In the genomic region with DNA sequence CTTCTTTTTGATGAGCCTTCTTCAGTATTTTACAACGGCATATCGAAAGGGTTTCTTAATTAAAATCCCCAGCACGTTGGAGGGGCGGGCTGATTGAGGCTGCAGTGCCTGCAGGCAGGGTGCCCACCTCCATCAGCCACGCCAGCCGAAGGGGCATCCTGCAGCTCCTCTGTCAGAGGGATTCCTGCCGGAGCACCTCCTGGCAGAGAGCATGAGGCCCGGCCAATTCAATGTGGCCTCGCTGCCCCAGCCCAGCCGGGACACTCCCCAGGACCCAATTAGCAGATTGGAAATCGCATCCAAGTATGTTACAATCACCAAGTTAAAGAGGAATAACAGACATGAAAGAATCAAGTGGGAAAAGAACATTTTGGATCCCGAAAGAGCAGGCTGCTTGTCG, we compare ENCODE assay signal across 21 cellular contexts.
"Had no signal": no experiment of that assay in that cellular context is flagged by ENCODE, and none has a peak within 500 bp of the region (broad histone marks: within the 10 kb centered on the region; RNA-seq: fewer than 3 reads in every experiment).

No MANE protein-coding gene starts in this region.

- H3K4me3 ChIP-seq: prostate gland, sigmoid colon, suprapubic skin, upper lobe of left lung had no signal

- H3K36me3 Mint-ChIP-seq: immature natural killer cell; naive thymus-derived CD4-positive, alpha-beta T cell had no signal

- H3K36me3 ChIP-seq: prostate gland, sigmoid colon, suprapubic skin, upper lobe of left lung had no signal

- H3K9me3 ChIP-seq: prostate gland, sigmoid colon, suprapubic skin, upper lobe of left lung had no signal

- H3K27me3 ChIP-seq: sigmoid colon, suprapubic skin, upper lobe of left lung had no signal

- H3K9me3 Mint-ChIP-seq: activated naive CD8-positive, alpha-beta T cell treated with anti-CD3 and anti-CD28 coated beads, Interleukin-2, amount 50 U/mL, for 24 hours; activated T-helper 1 cell treated with anti-CD3 and anti-CD28 coated beads, Interleukin-12 subunit alpha, Interleukin-12 subunit beta, Interleukin-2, Interleukin-4 antibody, amounts not matched to agents 30 ng/mL and 10 ng/mL and 1 ng/mL, durations not matched to agents 14 hours and 24 hours and 36 hours; central memory CD8-positive, alpha-beta T cell; naive thymus-derived CD4-positive, alpha-beta T cell; T-helper 2 cell treated with Interferon-gamma antibody and Interleukin-4, amounts not matched to agents 5 μg/mL and 100 μg/mL, for 36 hours had no signal

- H3K27ac Mint-ChIP-seq: activated CD4-positive, alpha-beta T cell treated with anti-CD3 and anti-CD28 coated beads for 36 hours; activated CD8-positive, alpha-beta T cell treated with anti-CD3 and anti-CD28 coated beads, Interleukin-2, amount 10 ng/mL, durations not matched to agents 7 days and 5 days; activated naive CD8-positive, alpha-beta T cell treated with anti-CD3 and anti-CD28 coated beads, Interleukin-2, amount 50 U/mL, for 24 hours; activated T-helper 1 cell treated with anti-CD3 and anti-CD28 coated beads, Interleukin-12 subunit alpha, Interleukin-12 subunit beta, Interleukin-2, Interleukin-4 antibody, amounts not matched to agents 30 ng/mL and 10 ng/mL and 1 ng/mL, durations not matched to agents 14 hours and 24 hours and 36 hours; immature natural killer cell; T-helper 2 cell treated with Interferon-gamma antibody and Interleukin-4, amounts not matched to agents 5 μg/mL and 100 μg/mL, for 36 hours had no signal

- H3K27ac ChIP-seq: prostate gland, sigmoid colon, suprapubic skin, upper lobe of left lung had no signal

- H3K4me1 ChIP-seq: prostate gland, sigmoid colon, suprapubic skin, upper lobe of left lung had no signal

- DNase-seq: activated CD4-positive, alpha-beta T cell treated with anti-CD3 and anti-CD28 coated beads for 36 hours; activated CD8-positive, alpha-beta memory T cell treated with anti-CD3 and anti-CD28 coated beads, Interleukin-2, amount 50 U/mL, for 48 hours; activated CD8-positive, alpha-beta T cell treated with anti-CD3 and anti-CD28 coated beads, Interleukin-2, amount 10 ng/mL, durations not matched to agents 7 days and 5 days; activated naive CD4-positive, alpha-beta T cell; activated naive CD8-positive, alpha-beta T cell treated with anti-CD3 and anti-CD28 coated beads, Interleukin-2, amount 50 U/mL, for 24 hours; foreskin fibroblast; immature natural killer cell; naive thymus-derived CD4-positive, alpha-beta T cell; sigmoid colon; stimulated activated CD4-positive, alpha-beta T cell treated with anti-CD3 and anti-CD28 coated beads, Interleukin-12 subunit alpha, Interleukin-12 subunit beta, amount 100 ng/mL, for 4 hours; stimulated activated CD4-positive, alpha-beta T cell treated with anti-CD3 and anti-CD28 coated beads, Interleukin-4, amount 100 ng/mL, for 1 hour; stimulated activated CD8-positive, alpha-beta memory T cell treated with anti-CD3 and anti-CD28 coated beads, Interleukin-4, amount 100 ng/mL, for 48 hours; stimulated activated naive CD8-positive, alpha-beta T cell treated with anti-CD3 and anti-CD28 coated beads, Interleukin-15, Interleukin-2, amounts not matched to agents 100 U/mL and 50 U/mL, for 24 hours; SW 1271 had no signal

- ATAC-seq: activated CD4-positive, alpha-beta T cell treated with anti-CD3 and anti-CD28 coated beads for 36 hours; activated CD8-positive, alpha-beta T cell treated with anti-CD3 and anti-CD28 coated beads, Interleukin-2, amount 10 ng/mL, durations not matched to agents 7 days and 5 days; activated naive CD8-positive, alpha-beta T cell treated with anti-CD3 and anti-CD28 coated beads, Interleukin-2, amount 50 U/mL, for 24 hours; esophagus mucosa; naive thymus-derived CD4-positive, alpha-beta T cell; stimulated activated naive CD8-positive, alpha-beta T cell treated with anti-CD3 and anti-CD28 coated beads, Interleukin-15, Interleukin-2, amounts not matched to agents 100 U/mL and 50 U/mL, for 24 hours had no signal

- H3K27me3 Mint-ChIP-seq: activated CD4-positive, alpha-beta T cell treated with anti-CD3 and anti-CD28 coated beads for 36 hours; activated naive CD8-positive, alpha-beta T cell treated with anti-CD3 and anti-CD28 coated beads, Interleukin-2, amount 50 U/mL, for 24 hours; central memory CD8-positive, alpha-beta T cell; naive thymus-derived CD4-positive, alpha-beta T cell had no signal

- H3K4me3 Mint-ChIP-seq: activated CD4-positive, alpha-beta T cell treated with anti-CD3 and anti-CD28 coated beads for 36 hours; activated CD8-positive, alpha-beta T cell treated with anti-CD3 and anti-CD28 coated beads, Interleukin-2, amount 10 ng/mL, durations not matched to agents 7 days and 5 days; activated naive CD8-positive, alpha-beta T cell treated with anti-CD3 and anti-CD28 coated beads, Interleukin-2, amount 50 U/mL, for 24 hours; activated T-helper 1 cell treated with anti-CD3 and anti-CD28 coated beads, Interleukin-12 subunit alpha, Interleukin-12 subunit beta, Interleukin-2, Interleukin-4 antibody, amounts not matched to agents 30 ng/mL and 10 ng/mL and 1 ng/mL, durations not matched to agents 14 hours and 24 hours and 36 hours; central memory CD8-positive, alpha-beta T cell; immature natural killer cell; T-helper 2 cell treated with Interferon-gamma antibody and Interleukin-4, amounts not matched to agents 5 μg/mL and 100 μg/mL, for 36 hours had no signal
